In the genomic region with DNA sequence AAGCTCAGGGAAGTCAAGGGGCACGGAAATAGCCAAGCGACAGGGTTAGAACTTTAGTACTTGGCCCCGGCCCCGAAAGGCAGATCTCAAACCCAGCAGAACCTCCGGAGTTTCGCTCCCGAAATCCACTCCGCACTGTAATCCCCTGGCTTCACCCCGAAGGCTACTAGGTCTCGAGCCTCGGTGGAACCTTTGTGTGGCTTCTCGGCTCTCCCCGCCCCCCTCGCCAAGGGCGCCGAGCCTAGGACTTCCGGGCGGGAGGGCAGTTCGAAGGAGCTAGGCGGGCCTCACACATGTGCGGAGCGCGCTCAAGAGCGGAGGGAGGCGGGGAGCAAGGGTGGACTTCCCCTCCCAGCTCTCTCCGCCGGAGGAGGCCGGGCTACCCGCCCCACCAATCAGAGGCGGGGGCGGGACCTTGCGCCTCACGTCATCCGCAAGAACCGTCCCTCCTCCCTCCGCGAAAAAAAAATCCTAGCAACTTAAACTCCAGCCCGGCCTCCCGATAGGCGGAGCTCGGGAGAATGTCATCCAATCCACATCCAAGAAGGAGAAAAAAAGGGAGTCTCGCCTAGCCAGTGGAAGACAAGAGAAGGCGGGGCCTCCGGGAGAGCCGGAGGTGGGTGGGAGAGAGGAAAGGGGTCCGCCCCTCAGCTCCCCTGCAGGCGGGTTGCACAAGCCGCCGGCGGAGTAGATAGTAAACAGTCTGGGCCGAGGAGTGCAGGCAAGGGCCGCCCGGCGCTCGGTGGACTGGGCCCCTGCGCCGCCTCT, we compare ENCODE assay signal across 8 cellular contexts. TPM values are rescaled to one million over a fixed set of nuclear protein-coding genes. Genes with fewer than 3 reads are reported as not detected.
DNase-seq lines count a peak whose midpoint lies in the region; ATAC-seq lines count a peak whose summit lies in the region.

No MANE protein-coding gene starts in this region.

- no peaks in the 10 kb centered on the region for H3K27me3 ChIP-seq in effector memory CD4-positive, alpha-beta T cell (replicated peaks; ENCODE audit: control insufficient read depth, insufficient read depth, low read length, poor library complexity, severe bottlenecking)

- H3K4me1 ChIP-seq in effector memory CD4-positive, alpha-beta T cell (ENCODE audit: control insufficient read depth, insufficient read depth, low read length, poor library complexity, severe bottlenecking) = peaks cover 21% of the 10 kb centered on the region

- H3K9me3 ChIP-seq in effector memory CD4-positive, alpha-beta T cell (ENCODE audit: control insufficient read depth, low read length) = no peaks in the 10 kb centered on the region

- peak overlapping the region; percentile 99 for H3K27ac ChIP-seq in effector memory CD4-positive, alpha-beta T cell (ENCODE audit: insufficient read depth, low read length, poor library complexity, severe bottlenecking)

- DNase-seq in COR-L47 (lab: John Stamatoyannopoulos, UW) (peak; percentile 99), HT1080 (ENCODE audit: low read depth) (peak; percentile 100), NOMO-1 (lab: John Stamatoyannopoulos, UW; ENCODE audit: unreplicated experiment in 2 of 2) (peak; percentile 99), lung microvascular endothelial cell (ENCODE audit: low read depth in 2 of 2) (peak; percentile 100)
- peak; percentile 67 to 89 (median 82) for DNase-seq in activated CD8-positive, alpha-beta memory T cell treated with anti-CD3 and anti-CD28 coated beads for 48 hours (ENCODE audit: low read depth in 2 of 3, low spot score in 2 of 3)
- peak; percentile 94 to 96 (median 95) for DNase-seq in effector memory CD4-positive, alpha-beta T cell
- peak; percentile 87 to 93 (median 93) for DNase-seq in stimulated activated CD4-positive, alpha-beta T cell treated with anti-CD3 and anti-CD28 coated beads, TNF-alpha, amount 100 ng/mL, for 4 hours (ENCODE audit: low read depth in 3 of 3)

- no peaks in the 10 kb centered on the region for H3K36me3 ChIP-seq in effector memory CD4-positive, alpha-beta T cell (ENCODE audit: control insufficient read depth, insufficient read depth, low read length)

- ATAC-seq in GM21360 (IDR thresholded peaks at IDR 0.05; ENCODE audit: unreplicated experiment) = peak; percentile 28

- peak overlapping the region; percentile 97 for H3K4me3 ChIP-seq in effector memory CD4-positive, alpha-beta T cell (ENCODE audit: insufficient read depth, low read depth, low read length, poor library complexity, severe bottlenecking)

RNA-seq across cellular contexts. Expression of a gene that starts 2.4 kb away (rescaled TPM):
- total RNA-seq in HT1080 (2014; rRNA removed; shearing (Covaris generic)) = 25.6 and 34.2 TPM in 2 replicates
- 29.0 and 39.2 TPM in 2 replicates for polyA plus RNA-seq in HT1080 (2015; cell fraction: cytosol; rRNA removed)
- polyA plus RNA-seq in HT1080 (2015; cell fraction: nucleus; rRNA removed) = 63.3 and 64.3 TPM in 2 replicates
- total RNA-seq in lung microvascular endothelial cell = 18.3 and 22.0 TPM in 2 replicates

Comparison
In these comparisons a context has a peak if more than half of its experiments do, and no peak if none do; other contexts are left out.
1. Peak in every context shown above with its lines: DNase-seq, ATAC-seq, H3K4me3 ChIP-seq and H3K27ac ChIP-seq.